In genomic region chr4:373062-373839, GRCh38 we compare ENCODE assay signal across 30 cellular contexts. TPM values are rescaled to one million over a fixed set of nuclear protein-coding genes. Genes with fewer than 3 reads are reported as not detected.
DNase-seq lines count a peak whose midpoint lies in the region; ATAC-seq, FAIRE-seq and TF ChIP-seq lines count a peak whose summit lies in the region.
"Had no signal": no experiment of that assay in that cellular context is flagged by ENCODE, and none has a peak within 500 bp of the region (broad histone marks: within the 10 kb centered on the region; RNA-seq: fewer than 3 reads in every experiment).

No MANE protein-coding gene starts in this region.

- no peak for DNase-seq in HepG2 (ENCODE audit: low spot score)
- no peak for DNase-seq in right lobe of liver
- DNase-seq in amniotic epithelial cell (ENCODE audit: low read depth): peak; percentile 6
- DNase-seq in GOT3 (lab: John Stamatoyannopoulos, UW): no peak
- DNase-seq in NOMO-1 treated with DMSO at 0.1 percent for 48 hours (lab: John Stamatoyannopoulos, UW; ENCODE audit: unreplicated experiment): no peak
- no peak for DNase-seq in RPMI8226
- no peak for DNase-seq in kidney tubule cell (ENCODE audit: low spot score)
- DNase-seq: activated CD4-positive, alpha-beta T cell treated with anti-CD3 and anti-CD28 coated beads for 36 hours; activated naive CD4-positive, alpha-beta T cell; activated T-cell treated with anti-CD3 and anti-CD28 coated beads, Interleukin-2, amount 50 U/mL, for 48 hours; amygdala; COR-L47; DMS79; effector memory CD8-positive, alpha-beta T cell; foreskin fibroblast; GDM1; HCEC 1CT; heart left ventricle; left cardiac atrium; NCI-H510A; nucleus accumbens; OCI-M1; stimulated activated naive CD8-positive, alpha-beta T cell treated with anti-CD3 and anti-CD28 coated beads, Interleukin-15, amount 100 ng/mL, for 72 hours had no signal

- TF ChIP-seq CTCF in HepG2 (CRISPR knock-in tag; IDR thresholded peaks at IDR 0.05) (no peak), right lobe of liver (IDR thresholded peaks at IDR 0.05) (no peak), liver (IDR thresholded peaks at IDR 0.05; ENCODE audit: low read depth, low read length, missing input control) (no peak)

- H3K4me2 ChIP-seq in HepG2 (ENCODE audit: low read depth, low read length): no peak overlapping the region

- peaks cover 80% of the 10 kb centered on the region for H3K9me3 ChIP-seq in HepG2 (ENCODE audit: low read length)
- H3K9me3 ChIP-seq in right lobe of liver: peaks cover 6 to 84% (median 67%) of the 10 kb centered on the region in 4 donors
- peaks cover 31 to 91% (median 51%) of the 10 kb centered on the region in 4 donors for H3K9me3 ChIP-seq in liver (ENCODE audit: control insufficient read depth in 4 of 4, low read length in 3 of 4)

- TF ChIP-seq EP300 in HepG2 (IDR thresholded peaks at IDR 0.05; ENCODE audit: low read depth in 2 of 2, low read length in 2 of 2): no peak
- TF ChIP-seq EP300 in HepG2 (CRISPR knock-in tag; IDR thresholded peaks at IDR 0.05; ENCODE audit: borderline replicate concordance): no peak

- TF ChIP-seq RAD21 in HepG2 (CRISPR knock-in tag; IDR thresholded peaks at IDR 0.05) (no peak), liver (IDR thresholded peaks at IDR 0.05) (no peak)

- no TSS peak for BruUV-seq in HepG2 (replicated peaks; lab: Mats Ljungman, UMichigan)

- no peak for FAIRE-seq in HepG2 (lab: Jason Lieb, UNC)
- FAIRE-seq: A204.1, bronchial epithelial cell, GM19239 had no signal

- H3K36me3 ChIP-seq in HepG2 (replicated peaks in 1 of 2; ENCODE audit: control insufficient read depth in 1 of 2, insufficient read depth in 2 of 2, low read length in 2 of 2): no peaks in the 10 kb centered on the region
- H3K36me3 ChIP-seq in right lobe of liver: peaks cover 0 to 24% (median 9%) of the 10 kb centered on the region in 4 donors
- peaks cover 2 to 45% (median 32%) of the 10 kb centered on the region in 4 donors for H3K36me3 ChIP-seq in liver (ENCODE audit: control insufficient read depth in 4 of 4, insufficient read depth in 3 of 4, low read depth in 1 of 4, low read length in 3 of 4)

- H4K20me1 ChIP-seq in HepG2 (ENCODE audit: insufficient read depth, low read length): no peaks in the 10 kb centered on the region

- H3K27me3 ChIP-seq in HepG2 (ENCODE audit: control insufficient read depth in 1 of 2, insufficient read depth in 2 of 2, low read length in 2 of 2): no peaks in the 10 kb centered on the region
- no peaks in the 10 kb centered on the region for H3K27me3 ChIP-seq in right lobe of liver
- no peaks in the 10 kb centered on the region for H3K27me3 ChIP-seq in liver (ENCODE audit: control insufficient read depth in 4 of 4, insufficient read depth in 4 of 4, low read length in 3 of 4)
- H3K27me3 ChIP-seq: heart left ventricle, tibial nerve had no signal

- ATAC-seq in HepG2: no peak
- no peak for ATAC-seq in right lobe of liver
- ATAC-seq: activated CD4-positive, alpha-beta T cell treated with anti-CD3 and anti-CD28 coated beads for 36 hours; effector memory CD8-positive, alpha-beta T cell; esophagus mucosa; heart left ventricle; left cardiac atrium; SK-N-SH treated with all-trans-retinoic acid at 6 μM for 48 hours; stimulated activated naive CD8-positive, alpha-beta T cell treated with anti-CD3 and anti-CD28 coated beads, Interleukin-15, amount 100 ng/mL, for 72 hours had no signal

- POLR2A ChIA-PET in HepG2 (lab: Yijun Ruan, JAX): no interaction called here

- TF ChIP-seq POLR2A in HepG2 (IDR thresholded peaks at IDR 0.05; ENCODE audit: insufficient read depth in 1 of 2, low read depth in 2 of 2, low read length in 2 of 2): no peak
- no peak for TF ChIP-seq POLR2A in right lobe of liver (IDR thresholded peaks at IDR 0.05)

- H3K4me1 ChIP-seq in HepG2 (ENCODE audit: insufficient read depth, low read length) (no peaks in the 10 kb centered on the region), right lobe of liver (no peaks in the 10 kb centered on the region), liver (ENCODE audit: control insufficient read depth in 4 of 4, insufficient read depth in 4 of 4, low read length in 3 of 4) (no peaks in the 10 kb centered on the region)
- H3K4me1 ChIP-seq: heart left ventricle, tibial nerve had no signal

- WGBS in HepG2 (ENCODE audit: low lambda C conversion rate): 31% methylated on average over 7 of the region's 7 CpGs
- WGBS in right lobe of liver (ENCODE audit: insufficient coverage, low coverage, low lambda C conversion rate, missing lambda C conversion rate): 86% methylated on average over 7 of the region's 7 CpGs
- 96% methylated on average over 7 of the region's 7 CpGs for WGBS in liver

- H3K27ac ChIP-seq in HepG2 (ENCODE audit: extremely low read length, insufficient read depth, low read length) (no peak overlapping the region), right lobe of liver (no peak overlapping the region), liver (ENCODE audit: low read depth in 1 of 2, low read length in 2 of 2) (no peak overlapping the region)
- H3K27ac ChIP-seq: heart left ventricle, tibial nerve had no signal

- no peak overlapping the region for H2AFZ ChIP-seq in HepG2 (ENCODE audit: low read length)

- H3K4me3 ChIP-seq in HepG2 (replicated peaks in 1 of 3; ENCODE audit: insufficient read depth in 1 of 3, low read depth in 2 of 3, low read length in 3 of 3) (no peak overlapping the region), right lobe of liver (no peak overlapping the region), liver (ENCODE audit: low read depth in 1 of 3, low read length in 3 of 3) (peak overlapping the region in 2 of 3 donors; percentile 44 to 56)
- H3K4me3 ChIP-seq: heart left ventricle, tibial nerve had no signal

- no peaks in the 10 kb centered on the region for H3K79me2 ChIP-seq in HepG2 (ENCODE audit: insufficient read depth, low read length)

- intact Hi-C loops in HepG2 (cut with micrococcal nuclease; ENCODE audit: unreplicated experiment): no loop called here
- intact Hi-C loops in right lobe of liver (cut with DNase I): no loop called here

- no peak overlapping the region for H3K9ac ChIP-seq in HepG2 (ENCODE audit: insufficient read depth, low read depth, low read length)
- no peak overlapping the region for H3K9ac ChIP-seq in liver (ENCODE audit: low read depth in 1 of 2, low read length in 2 of 2)

- CTCF ChIA-PET in HepG2 (lab: Yijun Ruan, JAX; ENCODE audit: low intra/inter-chr PET ratio, low total read pairs): no interaction called here

- in situ Hi-C loops in HepG2 (cut with HindIII; ENCODE audit: extremely low pct_ligation_motif_present, low pct_unique_long_range_greater_than_20kb): no loop called here

TF ChIP-seq in liver, 16 proteins besides CTCF, POLR2A, EP300 and RAD21 (continues in another document):
- TF ChIP-seq, protein P1, sequence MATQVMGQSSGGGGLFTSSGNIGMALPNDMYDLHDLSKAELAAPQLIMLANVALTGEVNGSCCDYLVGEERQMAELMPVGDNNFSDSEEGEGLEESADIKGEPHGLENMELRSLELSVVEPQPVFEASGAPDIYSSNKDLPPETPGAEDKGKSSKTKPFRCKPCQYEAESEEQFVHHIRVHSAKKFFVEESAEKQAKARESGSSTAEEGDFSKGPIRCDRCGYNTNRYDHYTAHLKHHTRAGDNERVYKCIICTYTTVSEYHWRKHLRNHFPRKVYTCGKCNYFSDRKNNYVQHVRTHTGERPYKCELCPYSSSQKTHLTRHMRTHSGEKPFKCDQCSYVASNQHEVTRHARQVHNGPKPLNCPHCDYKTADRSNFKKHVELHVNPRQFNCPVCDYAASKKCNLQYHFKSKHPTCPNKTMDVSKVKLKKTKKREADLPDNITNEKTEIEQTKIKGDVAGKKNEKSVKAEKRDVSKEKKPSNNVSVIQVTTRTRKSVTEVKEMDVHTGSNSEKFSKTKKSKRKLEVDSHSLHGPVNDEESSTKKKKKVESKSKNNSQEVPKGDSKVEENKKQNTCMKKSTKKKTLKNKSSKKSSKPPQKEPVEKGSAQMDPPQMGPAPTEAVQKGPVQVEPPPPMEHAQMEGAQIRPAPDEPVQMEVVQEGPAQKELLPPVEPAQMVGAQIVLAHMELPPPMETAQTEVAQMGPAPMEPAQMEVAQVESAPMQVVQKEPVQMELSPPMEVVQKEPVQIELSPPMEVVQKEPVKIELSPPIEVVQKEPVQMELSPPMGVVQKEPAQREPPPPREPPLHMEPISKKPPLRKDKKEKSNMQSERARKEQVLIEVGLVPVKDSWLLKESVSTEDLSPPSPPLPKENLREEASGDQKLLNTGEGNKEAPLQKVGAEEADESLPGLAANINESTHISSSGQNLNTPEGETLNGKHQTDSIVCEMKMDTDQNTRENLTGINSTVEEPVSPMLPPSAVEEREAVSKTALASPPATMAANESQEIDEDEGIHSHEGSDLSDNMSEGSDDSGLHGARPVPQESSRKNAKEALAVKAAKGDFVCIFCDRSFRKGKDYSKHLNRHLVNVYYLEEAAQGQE (IDR thresholded peaks at IDR 0.05): no peak
- TF ChIP-seq SP1 (IDR thresholded peaks at IDR 0.05): no peak
- TF ChIP-seq, protein P2, sequence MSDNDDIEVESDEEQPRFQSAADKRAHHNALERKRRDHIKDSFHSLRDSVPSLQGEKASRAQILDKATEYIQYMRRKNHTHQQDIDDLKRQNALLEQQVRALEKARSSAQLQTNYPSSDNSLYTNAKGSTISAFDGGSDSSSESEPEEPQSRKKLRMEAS (IDR thresholded peaks at IDR 0.05): no peak

RNA-seq across cellular contexts. Expression of gene ZNF141, which starts 35.6 kb away (rescaled TPM):
- total RNA-seq in HepG2 (2016; rRNA removed; fragmentation: Illumina TruSeq; extraction: Trizol): not detected in 2 replicates
- total RNA-seq in HepG2 (2016; cell fraction: cytosol; rRNA removed; fragmentation: Illumina TruSeq; extraction: Trizol; ENCODE audit: low read depth): not detected in 2 replicates
- not detected in 2 replicates for total RNA-seq in HepG2 (2016; cell fraction: insoluble cytoplasmic fraction; rRNA removed; fragmentation: Illumina TruSeq; extraction: Trizol)
- total RNA-seq in HepG2 (2016; cell fraction: membrane; rRNA removed; fragmentation: Illumina TruSeq; extraction: Trizol): not detected in 2 replicates
- not detected in 2 replicates for total RNA-seq in HepG2 (2016; cell fraction: nucleus; rRNA removed; fragmentation: Illumina TruSeq; extraction: Trizol)
- polyA plus RNA-seq in HepG2 (2011; rRNA removed): not detected in 2 replicates
- polyA plus RNA-seq in HepG2 (2011; cell fraction: cytosol; rRNA removed): not detected in 2 replicates
- polyA plus RNA-seq in HepG2 (2011; cell fraction: nucleus; rRNA removed): not detected in 2 replicates
- not detected in 2 replicates for polyA plus RNA-seq in HepG2 (2012)
- not detected in 2 replicates for polyA plus RNA-seq in HepG2 (2016; cell fraction: cytosol; fragmentation: Illumina TruSeq; extraction: Trizol; ENCODE audit: low read depth)
- not detected in 2 replicates for polyA plus RNA-seq in HepG2 (2016; cell fraction: insoluble cytoplasmic fraction; fragmentation: Illumina TruSeq; extraction: Trizol; ENCODE audit: low read depth)
- polyA plus RNA-seq in HepG2 (2016; cell fraction: membrane; fragmentation: Illumina TruSeq; extraction: Trizol; ENCODE audit: low read depth): not detected in 2 replicates
- polyA plus RNA-seq in HepG2 (2016; cell fraction: nucleus; fragmentation: Illumina TruSeq; extraction: Trizol; ENCODE audit: insufficient read depth, low read depth): not detected in 2 replicates
- polyA minus RNA-seq in HepG2 (2011; rRNA and poly(A)+ RNA removed; ENCODE audit: low replicate concordance): not detected in 2 replicates
- not detected in 2 replicates for polyA minus RNA-seq in HepG2 (2011; cell fraction: cytosol; rRNA and poly(A)+ RNA removed)
- not detected in 2 replicates for polyA minus RNA-seq in HepG2 (2011; cell fraction: nucleus; rRNA and poly(A)+ RNA removed)
- 1 to 10 TPM; 6.7 to 8.9 (median 7.6) TPM for total RNA-seq in right lobe of liver
- 10 to 100 TPM; 12.4 to 15.4 TPM for total RNA-seq in liver
- 1 to 10 TPM; 2.1 to 3.1 TPM for polyA plus RNA-seq in liver

Comparison
In these comparisons a context has a peak if more than half of its experiments do, and no peak if none do; other contexts are left out.
1. H3K4me3 ChIP-seq: peak in liver (2 of 3); none in HepG2 (0 of 3) and right lobe of liver (0 of 3).